Comparison of ENCODE assay signal across 8 cellular contexts in the genomic region with DNA sequence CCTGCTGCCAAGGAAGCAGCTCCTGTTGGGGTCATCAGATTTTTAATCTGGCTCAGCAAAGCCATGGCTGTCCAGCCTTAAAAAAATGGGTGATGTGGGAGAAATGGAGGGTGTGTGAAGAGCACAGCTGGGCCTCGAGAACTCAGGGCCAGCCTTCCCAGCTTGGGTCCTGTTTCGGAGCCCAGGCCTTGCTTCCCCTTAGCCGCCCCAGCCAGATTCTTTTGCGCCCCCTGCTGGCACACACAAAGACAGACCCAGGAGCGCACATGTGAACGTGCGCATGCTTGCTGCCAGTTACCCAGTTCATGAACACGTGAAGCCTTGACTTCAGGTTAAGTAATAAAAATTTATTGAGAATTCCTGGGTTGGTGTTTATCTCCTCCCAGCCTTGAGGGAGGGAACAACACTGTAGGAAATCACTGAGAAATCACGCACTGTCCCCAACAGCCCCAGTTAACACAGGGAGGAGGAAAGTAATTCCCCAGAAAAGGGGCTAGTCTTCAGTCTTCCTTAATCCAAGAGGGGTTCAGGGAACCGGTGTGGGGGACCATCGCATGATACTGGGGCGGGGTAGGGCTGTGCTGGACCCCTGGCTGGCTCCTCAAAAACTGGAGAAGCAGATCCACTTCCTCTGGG. TPM values are rescaled to one million over a fixed set of nuclear protein-coding genes. Genes with fewer than 3 reads are reported as not detected.
DNase-seq lines count a peak whose midpoint lies in the region; ATAC-seq and TF ChIP-seq lines count a peak whose summit lies in the region.

No MANE protein-coding gene starts in this region.

- no peaks in the 10 kb centered on the region for H3K36me3 ChIP-seq in testis (ENCODE audit: low read depth, missing control alignments)

- POLR2A ChIA-PET in RWPE1 (lab: Yijun Ruan, JAX; ENCODE audit: low non-redundant PET) = interaction anchor here (0.6 to 2.1 kb wide), 4 partner anchors 19 to 673 kb away, joined by 3 to 17 read pairs (median 8); a partner anchor contains a TSS

- intact Hi-C loops in testis (cut with DNase I; ENCODE audit: low total_unique reads) = no loop called here

- peak overlapping the region; percentile 72 for H3K27ac ChIP-seq in RWPE1
- H3K27ac ChIP-seq in testis = peak overlapping the region in 1 of 2 donors; percentile 79

- peak; percentile 55 for DNase-seq in AG09309 (ENCODE audit: low read depth)
- peak; percentile 93 for DNase-seq in LNCaP clone FGC (ENCODE audit: low read depth)
- peak; percentile 66 for DNase-seq in RWPE1 (ENCODE audit: low spot score)
- DNase-seq in activated effector memory CD4-positive, alpha-beta T cell treated with Interleukin-2 at 50 U/mL for 16 hours = peak; percentile 80
- peak; percentile 80 to 94 for DNase-seq in foreskin fibroblast
- peak; percentile 71 for DNase-seq in omental fat pad (ENCODE audit: low spot score)
- peak; percentile 85 for DNase-seq in testis

- peaks cover 34% of the 10 kb centered on the region for H3K4me1 ChIP-seq in testis

- WGBS in testis, 2 donors = 34 to 57% methylated on average over 11 to 12 of the region's 12 CpGs

- H3K9me3 ChIP-seq in testis = no peaks in the 10 kb centered on the region

- H3K4me3 ChIP-seq in AG09309 (ENCODE audit: control insufficient read depth, low read depth, low read length) (no peak overlapping the region), LNCaP clone FGC (ENCODE audit: low read depth, low read length) (peak overlapping the region; percentile 84), foreskin fibroblast (ENCODE audit: low read depth in 1 of 2, low read length in 2 of 2) (no peak overlapping the region), testis (no peak overlapping the region)

- ATAC-seq in GM19025 (IDR thresholded peaks at IDR 0.05; ENCODE audit: low read depth, unreplicated experiment) (peak; percentile 42), omental fat pad (ENCODE audit: low FRiP score) (peak; percentile 52)

- CTCF ChIA-PET in RWPE1 (lab: Yijun Ruan, JAX) = interaction anchor here (0.6 to 2.7 kb wide), 6 partner anchors 11 to 143 kb away, joined by 3 to 14 read pairs (median 3); a partner anchor contains a TSS

- TF ChIP-seq CTCF in AG09309 (IDR thresholded peaks at IDR 0.05; ENCODE audit: control insufficient read depth, insufficient read depth, low read depth, low read length, missing control alignments) (peak; percentile 94), LNCaP clone FGC (IDR thresholded peaks at IDR 0.05; ENCODE audit: control insufficient read depth, extremely low read depth, insufficient read depth) (peak; percentile 91), RWPE1 (conservative IDR thresholded peaks at IDR 0.05; ENCODE audit: low read depth) (peak; percentile 69), foreskin fibroblast (IDR thresholded peaks at IDR 0.05; ENCODE audit: low read depth, low read length) (peak; percentile 94), omental fat pad (IDR thresholded peaks at IDR 0.05) (peak in 2 of 3 donors; percentile 47 to 92), testis (IDR thresholded peaks at IDR 0.05) (peak; percentile 83 to 92 (median 88))

- no peak for TF ChIP-seq POLR2A in testis (IDR thresholded peaks at IDR 0.05)

- H3K27me3 ChIP-seq in testis = no peaks in the 10 kb centered on the region

RNA-seq across cellular contexts. Expression of a gene that starts 5.3 kb away (rescaled TPM):
- total RNA-seq in omental fat pad = 100 to 1,000 TPM; 173 to 218 (median 189) TPM
- total RNA-seq in testis = 100 to 1,000 TPM; 118 to 153 TPM
- polyA plus RNA-seq in testis (ENCODE audit: insufficient read depth, low read depth, low replicate concordance) = 97.3 TPM

RNA-seq across cellular contexts. Expression of a gene that starts 5.6 kb away (rescaled TPM):
- total RNA-seq in omental fat pad (10 to 100 TPM; 28.8 to 47.1 (median 30.8) TPM), testis (10 to 100 TPM; 40.2 to 45.5 TPM)
- 36.7 TPM for polyA plus RNA-seq in testis (ENCODE audit: insufficient read depth, low read depth, low replicate concordance)

RNA-seq across cellular contexts. Expression of a gene that starts 14.0 kb away (rescaled TPM):
- total RNA-seq in omental fat pad (10 to 100 TPM; 19.8 to 42.3 (median 35.9) TPM), testis (1 to 10 TPM; 3.7 to 9.1 TPM)
- 19.1 TPM for polyA plus RNA-seq in testis (ENCODE audit: insufficient read depth, low read depth, low replicate concordance)

RNA-seq across cellular contexts. Expression of a gene that starts 21.3 kb away (rescaled TPM):
- total RNA-seq in omental fat pad (100 to 1,000 TPM; 280 to 555 (median 413) TPM), testis (100 to 1,000 TPM; 143 to 236 TPM)
- 141 TPM for polyA plus RNA-seq in testis (ENCODE audit: insufficient read depth, low read depth, low replicate concordance)

RNA-seq across cellular contexts. Expression of a gene that starts 21.5 kb away (rescaled TPM):
- total RNA-seq in omental fat pad (not detected), testis (not detected)
- polyA plus RNA-seq in testis (ENCODE audit: insufficient read depth, low read depth, low replicate concordance) = not detected
